ENCODE assay signal across 9 cellular contexts in genomic region chr14:65832431-65833253, GRCh38.
DNase-seq lines count a peak whose midpoint lies in the region; ATAC-seq and TF ChIP-seq lines count a peak whose summit lies in the region.
"Had no signal": no experiment of that assay in that cellular context is flagged by ENCODE, and none has a peak within 500 bp of the region (broad histone marks: within the 10 kb centered on the region; RNA-seq: fewer than 3 reads in every experiment).

No MANE protein-coding gene starts in this region.

- H3K9me3 ChIP-seq in Panc1 (ENCODE audit: control insufficient read depth, insufficient read depth, low read depth, low read length) = no peaks in the 10 kb centered on the region

- peaks cover 2% of the 10 kb centered on the region; the same call in 1 of the 2 replicates for H3K27me3 ChIP-seq in Panc1 (ENCODE audit: control insufficient read depth, insufficient read depth, low read length)

- POLR2A ChIA-PET in Panc1 (lab: Charles Lee) = no interaction called here

- no TSS peak for BruUV-seq in Panc1 (replicated peaks; lab: Mats Ljungman, UMichigan)

- peak; percentile 48 for TF ChIP-seq CTCF in Panc1 (IDR thresholded peaks at IDR 0.05)
- TF ChIP-seq CTCF in foreskin fibroblast (IDR thresholded peaks at IDR 0.05; ENCODE audit: low read depth, low read length) = peak; percentile 42

- intact Hi-C loops in Panc1 (cut with micrococcal nuclease; ENCODE audit: unreplicated experiment) = no loop called here

- H3K36me3 ChIP-seq in Panc1 (ENCODE audit: control insufficient read depth, insufficient read depth, low read length) = no peaks in the 10 kb centered on the region

- no peak for DNase-seq in stimulated activated naive CD8-positive, alpha-beta T cell treated with anti-CD3 and anti-CD28 coated beads, Interleukin-15, amount 100 ng/mL, for 72 hours
- no peak for DNase-seq in stimulated activated naive CD8-positive, alpha-beta T cell treated with anti-CD3 and anti-CD28 coated beads, Interleukin-15, Interleukin-2, amounts not matched to agents 100 U/mL and 50 U/mL, for 24 hours
- DNase-seq in Panc1 (ENCODE audit: low read depth, low spot score) = no peak
- DNase-seq in foreskin fibroblast = peak in 1 of 2 donors; percentile 15
- DNase-seq in NCI-H1048 (lab: John Stamatoyannopoulos, UW) = no peak
- DNase-seq in NCI-H187 treated with DMSO at 0.1 percent for 48 hours (lab: John Stamatoyannopoulos, UW) = no peak

- no peak for ATAC-seq in stimulated activated naive CD8-positive, alpha-beta T cell treated with anti-CD3 and anti-CD28 coated beads, Interleukin-15, amount 100 ng/mL, for 72 hours
- ATAC-seq in stimulated activated naive CD8-positive, alpha-beta T cell treated with anti-CD3 and anti-CD28 coated beads, Interleukin-15, Interleukin-2, amounts not matched to agents 100 U/mL and 50 U/mL, for 24 hours = no peak
- ATAC-seq in Panc1 (no peak), HG03196 (IDR thresholded peaks at IDR 0.05; ENCODE audit: unreplicated experiment) (no peak), HG03354 (IDR thresholded peaks at IDR 0.05; ENCODE audit: poor library complexity, severe bottlenecking, unreplicated experiment) (no peak)

- H3K27me3 Mint-ChIP-seq in stimulated activated naive CD8-positive, alpha-beta T cell treated with anti-CD3 and anti-CD28 coated beads, Interleukin-15, amount 100 ng/mL, for 72 hours = no peaks in the 10 kb centered on the region

- peak overlapping the region; percentile 21 to 30 for H3K27ac Mint-ChIP-seq in stimulated activated naive CD8-positive, alpha-beta T cell treated with anti-CD3 and anti-CD28 coated beads, Interleukin-15, amount 100 ng/mL, for 72 hours

- H3K4me3 ChIP-seq in Panc1 (ENCODE audit: low read depth in 2 of 2, low read length in 2 of 2) (no peak overlapping the region), foreskin fibroblast (ENCODE audit: low read depth in 1 of 2, low read length in 2 of 2) (no peak overlapping the region)

- in situ Hi-C loops in Panc1 (cut with HindIII; ENCODE audit: low pct_unique_long_range_greater_than_20kb, low sequenced_read_pairs) = no loop called here

- H3K27ac ChIP-seq in Panc1 (ENCODE audit: low read length) = no peak overlapping the region
- H3K27ac ChIP-seq: HL-60 had no signal

- CTCF ChIA-PET in Panc1 (lab: Charles Lee) = no interaction called here

- H3K4me1 Mint-ChIP-seq in stimulated activated naive CD8-positive, alpha-beta T cell treated with anti-CD3 and anti-CD28 coated beads, Interleukin-15, amount 100 ng/mL, for 72 hours = peaks cover 45% of the 10 kb centered on the region

- no peaks in the 10 kb centered on the region for H3K4me1 ChIP-seq in Panc1 (ENCODE audit: control insufficient read depth, insufficient read depth, low read length)

- no peaks in the 10 kb centered on the region for H3K9me3 Mint-ChIP-seq in stimulated activated naive CD8-positive, alpha-beta T cell treated with anti-CD3 and anti-CD28 coated beads, Interleukin-15, amount 100 ng/mL, for 72 hours

- no peak overlapping the region for H3K4me3 Mint-ChIP-seq in stimulated activated naive CD8-positive, alpha-beta T cell treated with anti-CD3 and anti-CD28 coated beads, Interleukin-15, amount 100 ng/mL, for 72 hours
